8 cellular contexts compared by ENCODE assay signal in genomic region chr22:37428649-37429586, GRCh38. TPM values are rescaled to one million over a fixed set of nuclear protein-coding genes. Genes with fewer than 3 reads are reported as not detected.
DNase-seq lines count a peak whose midpoint lies in the region; ATAC-seq and TF ChIP-seq lines count a peak whose summit lies in the region.

No MANE protein-coding gene starts in this region.

- H3K4me1 Mint-ChIP-seq in glutamatergic neuron (ENCODE audit: low read depth, unreplicated experiment): peaks cover 45% of the 10 kb centered on the region

- no peaks in the 10 kb centered on the region for H3K36me3 Mint-ChIP-seq in glutamatergic neuron (ENCODE audit: unreplicated experiment)

- peak in 3 of 4 experiments; percentile 18 to 25 (median 23) for DNase-seq in activated CD4-positive, CD25-positive, alpha-beta regulatory T cell (lab: John Stamatoyannopoulos, UW)
- DNase-seq in OCI-M2 (lab: John Stamatoyannopoulos, UW; ENCODE audit: unreplicated experiment) (peak; percentile 3), glutamatergic neuron (peak; percentile 77)
- DNase-seq in activated T-helper 1 cell treated with anti-CD3 and anti-CD28 coated beads, Interleukin-2, amount 50 U/mL, for 16 hours (ENCODE audit: low read depth in 1 of 2, low spot score in 1 of 2): peak; percentile 19 to 38
- DNase-seq in stimulated activated CD4-positive, alpha-beta T cell treated with anti-CD3 and anti-CD28 coated beads, Interleukin-15, amount 100 ng/mL, for 24 hours: peak; percentile 73

- peak; percentile 75 for TF ChIP-seq CTCF in glutamatergic neuron (IDR thresholded peaks at IDR 0.05; ENCODE audit: partially characterized antibody, unreplicated experiment)

- H3K27me3 Mint-ChIP-seq in glutamatergic neuron (ENCODE audit: unreplicated experiment): peaks cover 22% of the 10 kb centered on the region

- no peak for ATAC-seq in activated CD4-positive, CD25-positive, alpha-beta regulatory T cell treated with anti-CD3 and anti-CD28 coated beads, Interleukin-2, amount 50 U/mL, for 24 hours
- no peak for ATAC-seq in GM21529 (IDR thresholded peaks at IDR 0.05; ENCODE audit: unreplicated experiment)
- ATAC-seq in GM21786 (IDR thresholded peaks at IDR 0.05; ENCODE audit: unreplicated experiment): no peak

- H3K4me3 Mint-ChIP-seq in glutamatergic neuron (ENCODE audit: unreplicated experiment): peak overlapping the region; percentile 6

- peak overlapping the region; percentile 43 for H3K27ac Mint-ChIP-seq in glutamatergic neuron (ENCODE audit: unreplicated experiment)

- peaks cover 16% of the 10 kb centered on the region for H3K9me3 Mint-ChIP-seq in glutamatergic neuron (ENCODE audit: unreplicated experiment)

RNA-seq across cellular contexts. Expression of gene ELFN2, which starts 1.6 kb away (rescaled TPM):
- 7.3 TPM for total RNA-seq in glutamatergic neuron (ENCODE audit: unreplicated experiment)

RNA-seq across cellular contexts. Expression of gene MFNG, which starts 57.3 kb away (rescaled TPM):
- total RNA-seq in glutamatergic neuron (ENCODE audit: unreplicated experiment): 61.1 TPM

Comparison
In these comparisons a context has a peak if more than half of its experiments do, and no peak if none do; other contexts are left out.
1. DNase-seq: peak in every context shown above with its lines; median percentile 77 in glutamatergic neuron; 73 in stimulated activated CD4-positive, alpha-beta T cell treated with anti-CD3 and anti-CD28 coated beads, Interleukin-15, amount 100 ng/mL, for 24 hours; 28 in activated T-helper 1 cell treated with anti-CD3 and anti-CD28 coated beads, Interleukin-2, amount 50 U/mL, for 16 hours; 23 in activated CD4-positive, CD25-positive, alpha-beta regulatory T cell; 3 in OCI-M2.